17 cellular contexts compared by ENCODE assay signal in genomic region chr7:105940111-105940510, GRCh38. TPM values are rescaled to one million over a fixed set of nuclear protein-coding genes. Genes with fewer than 3 reads are reported as not detected.
A peak's percentile ranks its signal among the peaks of the same experiment; 100 is the strongest.
DNase-seq lines count a peak whose midpoint lies in the region; ATAC-seq, FAIRE-seq and TF ChIP-seq lines count a peak whose summit lies in the region.
"Had no signal": no experiment of that assay in that cellular context is flagged by ENCODE, and none has a peak within 500 bp of the region (broad histone marks: within the 10 kb centered on the region; RNA-seq: fewer than 3 reads in every experiment).

No MANE protein-coding gene starts in this region.

- intact Hi-C loops in psoas muscle (cut with DNase I): no loop called here

- no peak for ATAC-seq in psoas muscle
- ATAC-seq in GM18498 (IDR thresholded peaks at IDR 0.05; ENCODE audit: unreplicated experiment): no peak
- ATAC-seq: activated CD8-positive, alpha-beta T cell treated with anti-CD3 and anti-CD28 coated beads for 36 hours; activated T-cell treated with anti-CD3 and anti-CD28 coated beads, Interleukin-2, amount 50 U/mL, for 72 hours; Panc1 had no signal

- no peaks in the 10 kb centered on the region for H3K9me3 ChIP-seq in psoas muscle
- H3K9me3 ChIP-seq: heart left ventricle, right atrium auricular region had no signal

- peak; percentile 16 for DNase-seq in HuH-7.5 (ENCODE audit: low spot score)
- peak; percentile 88 for DNase-seq in NCI-H69 (lab: John Stamatoyannopoulos, UW)
- no peak for DNase-seq in psoas muscle
- no peak for DNase-seq in G401 (ENCODE audit: low spot score)
- no peak for DNase-seq in frontal cortex (ENCODE audit: low spot score in 2 of 2)
- DNase-seq: activated CD8-positive, alpha-beta T cell treated with anti-CD3 and anti-CD28 coated beads for 36 hours; activated T-cell treated with anti-CD3 and anti-CD28 coated beads, Interleukin-2, amount 50 U/mL, for 72 hours; heart left ventricle; kidney; NCI-H226 had no signal

- 51 to 65% (median 55%) methylated on average over 4 of the region's 4 CpGs for WGBS in psoas muscle, 3 donors

- FAIRE-seq in islet of Langerhans (lab: Jason Lieb, UNC) (peak; percentile 58), frontal cortex (lab: Jason Lieb, UNC) (no peak)
- FAIRE-seq: H1, kidney had no signal

- H3K36me3 ChIP-seq in psoas muscle (ENCODE audit: insufficient read depth in 1 of 2, low read depth in 1 of 2): no peaks in the 10 kb centered on the region
- H3K36me3 ChIP-seq: cardiac muscle cell, heart left ventricle, right atrium auricular region had no signal

- H3K27ac ChIP-seq in C4-2B (peak overlapping the region; percentile 5; the same call in 1 of the 2 replicates), psoas muscle (no peak overlapping the region)
- H3K27ac ChIP-seq: cardiac muscle cell, heart left ventricle, right atrium auricular region had no signal

- H3K27me3 ChIP-seq in psoas muscle (ENCODE audit: insufficient read depth in 3 of 3, low read length in 2 of 3): no peaks in the 10 kb centered on the region
- H3K27me3 ChIP-seq: cardiac muscle cell, heart left ventricle, right atrium auricular region had no signal

- H3K4me1 ChIP-seq in psoas muscle: no peaks in the 10 kb centered on the region
- H3K4me1 ChIP-seq: right atrium auricular region had no signal

- no peak overlapping the region for H3K4me3 ChIP-seq in psoas muscle
- H3K4me3 ChIP-seq: cardiac muscle cell, heart left ventricle, right atrium auricular region had no signal

- in situ Hi-C loops in G401 (cut with HindIII; ENCODE audit: low sequenced_read_pairs): no loop called here

- TF ChIP-seq CTCF in C4-2B (conservative IDR thresholded peaks at IDR 0.05): no peak
- TF ChIP-seq CTCF in psoas muscle (IDR thresholded peaks at IDR 0.05): no peak

RNA-seq across cellular contexts. Expression of gene CDHR3, which starts 23.0 kb away (rescaled TPM):
- total RNA-seq in psoas muscle (1 to 10 TPM in 2 of 4 donors, under 1 TPM in 2; 0.30 to 1.7 (median 0.78) TPM), frontal cortex (11.4 TPM)
- under 1 TPM; 0.31 to 0.44 (median 0.43) TPM for polyA plus RNA-seq in psoas muscle
- total RNA-seq in G401 (2014; rRNA removed; shearing (Covaris generic)): 1.8 TPM in 1 of 2 replicates, not detected in the other

Comparison
In these comparisons a context has a peak if more than half of its experiments do, and no peak if none do; other contexts are left out.
1. DNase-seq: peak in HuH-7.5 (single experiment) and NCI-H69 (single experiment); none in psoas muscle (0 of 2), G401 (single experiment) and frontal cortex (0 of 2).